ENCODE assay signal across 1 cellular context in the genomic region with DNA sequence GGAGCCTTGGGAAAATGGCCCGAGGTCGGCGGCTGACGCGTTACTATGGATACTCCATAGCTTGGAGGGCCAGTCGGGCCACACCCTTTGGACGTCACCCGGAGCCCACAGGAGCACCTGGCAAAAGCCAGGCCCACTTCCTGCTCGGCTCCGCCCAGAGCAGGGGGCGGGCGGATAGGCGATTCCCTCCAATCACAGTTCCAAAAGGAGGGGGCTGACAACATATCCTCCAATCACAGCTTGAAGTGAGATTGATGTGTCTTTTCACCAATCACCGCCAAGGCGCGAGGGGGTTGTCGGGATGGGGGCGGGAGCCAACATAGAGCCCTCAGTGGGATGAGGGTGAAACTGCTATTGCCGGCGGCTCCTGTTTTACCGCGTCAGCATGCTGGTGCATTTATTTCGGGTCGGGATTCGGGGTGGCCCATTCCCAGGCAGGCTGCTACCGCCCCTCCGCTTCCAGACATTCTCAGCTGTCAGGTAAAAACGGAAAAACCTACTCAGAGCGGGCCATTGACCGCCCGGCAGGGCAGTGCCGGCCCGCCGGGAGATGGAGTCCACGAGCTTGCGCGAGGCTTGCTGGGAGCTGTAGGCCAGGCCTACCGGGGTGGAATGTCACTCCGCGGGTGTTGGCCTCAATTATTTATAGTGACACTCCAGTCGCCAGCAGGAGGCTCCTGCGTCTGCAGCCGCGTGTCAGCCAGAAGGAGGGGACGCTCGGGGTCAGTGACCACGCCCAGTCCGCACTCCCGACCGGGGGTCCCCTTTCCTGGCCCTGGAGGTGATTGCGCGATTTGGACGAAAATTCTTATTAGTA.
TF ChIP-seq lines count a peak whose summit lies in the region.

A gene (plus strand): TSS at position 320 of the 817 bp plus-strand sequence. CDS start 66 bp downstream, at position 386.

TF ChIP-seq in HepG2, 621 proteins besides CTCF, POLR2A, EP300 and RAD21 (continued from another document):
- TF ChIP-seq, protein P1, sequence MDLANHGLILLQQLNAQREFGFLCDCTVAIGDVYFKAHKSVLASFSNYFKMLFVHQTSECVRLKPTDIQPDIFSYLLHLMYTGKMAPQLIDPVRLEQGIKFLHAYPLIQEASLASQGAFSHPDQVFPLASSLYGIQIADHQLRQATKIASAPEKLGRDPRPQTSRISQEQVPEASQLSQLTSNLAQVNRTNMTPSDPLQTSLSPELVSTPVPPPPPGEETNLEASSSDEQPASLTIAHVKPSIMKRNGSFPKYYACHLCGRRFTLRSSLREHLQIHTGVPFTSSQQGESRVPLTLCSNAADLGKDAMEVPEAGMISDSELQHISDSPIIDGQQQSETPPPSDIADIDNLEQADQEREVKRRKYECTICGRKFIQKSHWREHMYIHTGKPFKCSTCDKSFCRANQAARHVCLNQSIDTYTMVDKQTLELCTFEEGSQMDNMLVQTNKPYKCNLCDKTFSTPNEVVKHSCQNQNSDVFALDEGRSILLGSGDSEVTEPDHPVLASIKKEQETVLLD (CRISPR knock-in tag; IDR thresholded peaks at IDR 0.05; ENCODE audit: low read depth) = no peak
- TF ChIP-seq ZFP62 (CRISPR knock-in tag; IDR thresholded peaks at IDR 0.05) = peak; percentile 80; the same call in 1 of the 2 replicates
